In the genomic region with DNA sequence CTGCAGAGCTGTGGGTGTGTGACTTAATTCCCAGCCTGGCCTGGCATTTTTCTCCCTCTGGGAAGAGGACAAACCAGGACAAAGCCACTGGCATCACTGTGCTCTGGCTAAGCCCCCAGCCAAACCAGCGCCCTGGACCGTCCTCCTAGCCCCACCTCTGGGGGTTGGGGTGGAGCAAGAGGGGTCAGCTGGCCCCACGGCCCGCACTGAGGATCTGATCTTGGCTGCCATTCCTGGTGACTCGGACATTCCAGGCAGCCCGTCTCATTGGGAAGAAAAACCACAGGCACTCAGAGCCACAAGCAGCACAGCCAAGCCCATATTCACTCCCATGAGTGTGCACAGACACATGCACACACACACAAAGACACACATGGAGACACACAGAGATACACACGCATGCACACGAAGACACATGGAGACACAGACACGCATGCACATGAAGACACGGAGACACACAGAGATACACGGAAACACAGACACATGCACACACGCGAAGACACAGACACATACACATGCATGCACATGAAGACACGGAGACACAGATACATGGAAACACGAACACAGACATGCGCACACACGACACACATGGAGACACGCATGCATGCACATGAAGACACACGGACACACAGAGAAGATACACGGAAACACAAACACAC, we compare ENCODE assay signal across 11 cellular contexts.
DNase-seq lines count a peak whose midpoint lies in the region; ATAC-seq and TF ChIP-seq lines count a peak whose summit lies in the region.
"Had no signal": no experiment of that assay in that cellular context is flagged by ENCODE, and none has a peak within 500 bp of the region (broad histone marks: within the 10 kb centered on the region; RNA-seq: fewer than 3 reads in every experiment).

No MANE protein-coding gene starts in this region.

- H3K4me1 Mint-ChIP-seq in activated T-cell treated with anti-CD3 and anti-CD28 coated beads, Interleukin-2, amount 50 U/mL, for 24 hours (ENCODE audit: low read depth): peaks cover 11% of the 10 kb centered on the region

- DNase-seq in AG09309 (ENCODE audit: low read depth): peak; percentile 79
- DNase-seq in RWPE2 (ENCODE audit: low spot score): peak; percentile 76
- DNase-seq in fibroblast of pulmonary artery (ENCODE audit: low read depth): peak; percentile 87
- DNase-seq in non-pigmented ciliary epithelial cell (ENCODE audit: low read depth): peak; percentile 78
- no peak for DNase-seq in NCI-H1930 (lab: John Stamatoyannopoulos, UW)
- no peak for DNase-seq in activated T-cell treated with anti-CD3 and anti-CD28 coated beads, Interleukin-2, amount 50 U/mL, for 24 hours
- DNase-seq: dermis blood vessel endothelial cell; stimulated activated CD4-positive, alpha-beta T cell treated with anti-CD3 and anti-CD28 coated beads, Interleukin-2, amount 100 ng/mL, for 48 hours; T-helper 1 cell had no signal

- TF ChIP-seq CTCF in AG09309 (IDR thresholded peaks at IDR 0.05; ENCODE audit: control insufficient read depth, insufficient read depth, low read depth, low read length, missing control alignments) (no peak), RWPE2 (IDR thresholded peaks at IDR 0.05; ENCODE audit: poor library complexity, severe bottlenecking) (no peak), fibroblast of pulmonary artery (IDR thresholded peaks at IDR 0.05; ENCODE audit: low read length, missing control alignments) (no peak)

- ATAC-seq in RWPE2 (ENCODE audit: low read depth): peak; percentile 73
- no peak for ATAC-seq in GM19455 (IDR thresholded peaks at IDR 0.05; ENCODE audit: unreplicated experiment)
- no peak for ATAC-seq in HG03175 (IDR thresholded peaks at IDR 0.05; ENCODE audit: unreplicated experiment)

- H3K4me1 ChIP-seq in RWPE2 (ENCODE audit: insufficient read depth, poor library complexity, severe bottlenecking): peaks cover 13% of the 10 kb centered on the region

- H3K4me3 Mint-ChIP-seq in activated T-cell treated with anti-CD3 and anti-CD28 coated beads, Interleukin-2, amount 50 U/mL, for 24 hours: no peak overlapping the region

- peak overlapping the region; percentile 34 for H3K27ac ChIP-seq in RWPE2 (ENCODE audit: poor library complexity, severe bottlenecking)

- H3K27ac Mint-ChIP-seq in activated T-cell treated with anti-CD3 and anti-CD28 coated beads, Interleukin-2, amount 50 U/mL, for 24 hours: no peak overlapping the region

- H3K9me3 Mint-ChIP-seq in activated T-cell treated with anti-CD3 and anti-CD28 coated beads, Interleukin-2, amount 50 U/mL, for 24 hours: no peaks in the 10 kb centered on the region

- H3K36me3 ChIP-seq in RWPE2 (ENCODE audit: low read depth): no peaks in the 10 kb centered on the region

- no peaks in the 10 kb centered on the region for H3K27me3 ChIP-seq in RWPE2 (ENCODE audit: insufficient read depth, poor library complexity, severe bottlenecking)

- no peaks in the 10 kb centered on the region for H3K36me3 Mint-ChIP-seq in activated T-cell treated with anti-CD3 and anti-CD28 coated beads, Interleukin-2, amount 50 U/mL, for 24 hours (ENCODE audit: low read depth)

- peaks cover 21% of the 10 kb centered on the region for H3K27me3 Mint-ChIP-seq in activated T-cell treated with anti-CD3 and anti-CD28 coated beads, Interleukin-2, amount 50 U/mL, for 24 hours

- H3K4me3 ChIP-seq in AG09309 (ENCODE audit: control insufficient read depth, low read depth, low read length): peak overlapping the region; percentile 44
- H3K4me3 ChIP-seq in RWPE2 (ENCODE audit: severe bottlenecking): no peak overlapping the region
- no peak overlapping the region for H3K4me3 ChIP-seq in fibroblast of pulmonary artery (replicated peaks; ENCODE audit: low read depth, low read length)

- no peaks in the 10 kb centered on the region for H3K9me3 ChIP-seq in RWPE2 (ENCODE audit: severe bottlenecking)

Comparison
In these comparisons a context has a peak if more than half of its experiments do, and no peak if none do; other contexts are left out.
1. DNase-seq: peak in AG09309 (single experiment), RWPE2 (single experiment), fibroblast of pulmonary artery (single experiment) and non-pigmented ciliary epithelial cell (single experiment); none in NCI-H1930 (0 of 2) and activated T-cell treated with anti-CD3 and anti-CD28 coated beads, Interleukin-2, amount 50 U/mL, for 24 hours (single experiment).